ENCODE assay signal across 11 cellular contexts in the genomic region with DNA sequence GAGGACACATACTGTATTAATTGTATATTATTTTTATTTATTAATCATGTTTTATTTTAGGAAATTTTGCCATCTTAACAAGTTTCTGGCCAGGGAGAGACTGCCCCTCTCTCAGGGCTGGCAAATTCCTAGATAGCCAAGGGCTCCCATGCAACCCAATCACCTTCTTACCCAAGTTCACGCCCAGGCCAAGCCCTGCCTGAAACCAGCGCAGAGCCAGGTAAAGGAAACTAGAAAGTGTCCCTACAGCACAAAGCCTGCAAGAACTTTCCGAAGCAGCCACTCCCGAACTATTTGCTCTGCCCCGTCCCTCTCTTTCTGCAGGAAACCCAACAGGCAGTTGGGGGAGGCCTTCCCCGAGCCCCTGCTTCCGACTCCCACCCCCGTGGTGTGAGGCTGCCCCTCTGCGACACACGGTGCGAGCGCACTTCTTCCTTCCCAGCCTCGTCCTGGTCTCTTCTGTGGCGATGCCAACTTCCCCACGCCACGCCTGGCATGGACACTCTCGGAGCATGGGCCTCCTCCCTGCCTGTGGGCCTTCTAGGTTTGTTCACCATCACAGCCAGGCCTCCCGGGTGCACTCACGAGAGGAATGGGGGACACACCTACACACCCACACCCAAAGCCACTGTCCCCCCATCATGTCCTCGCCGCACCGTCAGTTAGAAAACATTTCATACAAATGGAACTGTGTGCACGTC.
DNase-seq lines count a peak whose midpoint lies in the region; ATAC-seq, FAIRE-seq and TF ChIP-seq lines count a peak whose summit lies in the region.
"Had no signal": no experiment of that assay in that cellular context is flagged by ENCODE, and none has a peak within 500 bp of the region (broad histone marks: within the 10 kb centered on the region; RNA-seq: fewer than 3 reads in every experiment).

No MANE protein-coding gene starts in this region.

- no peak overlapping the region for H3K9ac ChIP-seq in kidney (ENCODE audit: low read length in 2 of 2)

- ATAC-seq in stimulated activated naive CD8-positive, alpha-beta T cell treated with anti-CD3 and anti-CD28 coated beads, Interleukin-15, Interleukin-2, amounts not matched to agents 100 U/mL and 50 U/mL, for 24 hours: no peak
- no peak for ATAC-seq in activated naive CD4-positive, alpha-beta T cell treated with anti-CD3 and anti-CD28 coated beads, Interleukin-2, amount 50 U/mL, for 72 hours
- ATAC-seq in GM18907 (IDR thresholded peaks at IDR 0.05; ENCODE audit: unreplicated experiment): no peak

- no peak overlapping the region for H3K4me3 ChIP-seq in kidney (ENCODE audit: low read length in 2 of 2)

- no peaks in the 10 kb centered on the region for H3K27me3 Mint-ChIP-seq in stimulated activated naive CD8-positive, alpha-beta T cell treated with anti-CD3 and anti-CD28 coated beads, Interleukin-15, Interleukin-2, amounts not matched to agents 100 ng/mL and 50 ng/mL, for 24 hours
- H3K27me3 Mint-ChIP-seq in type B pancreatic cell: no peaks in the 10 kb centered on the region

- no peak for TF ChIP-seq CTCF in kidney (IDR thresholded peaks at IDR 0.05; ENCODE audit: borderline replicate concordance, extremely low read depth, insufficient read depth)
- no peak for TF ChIP-seq CTCF in type B pancreatic cell (conservative IDR thresholded peaks at IDR 0.05)

- H3K36me3 ChIP-seq in kidney (ENCODE audit: control insufficient read depth in 1 of 2, insufficient read depth in 2 of 2, low read length in 2 of 2): peaks cover 2 to 4% of the 10 kb centered on the region in 2 donors

- peak overlapping the region; percentile 72 for H3K27ac Mint-ChIP-seq in stimulated activated naive CD8-positive, alpha-beta T cell treated with anti-CD3 and anti-CD28 coated beads, Interleukin-15, Interleukin-2, amounts not matched to agents 100 ng/mL and 50 ng/mL, for 24 hours
- peak overlapping the region; percentile 8 to 85 for H3K27ac Mint-ChIP-seq in activated naive CD4-positive, alpha-beta T cell treated with anti-CD3 and anti-CD28 coated beads, Interleukin-2, amount 50 U/mL, for 72 hours
- peak overlapping the region; percentile 75 for H3K27ac Mint-ChIP-seq in type B pancreatic cell

- no peak for FAIRE-seq in kidney (lab: Jason Lieb, UNC)

- no peak for DNase-seq in stimulated activated naive CD8-positive, alpha-beta T cell treated with anti-CD3 and anti-CD28 coated beads, Interleukin-15, Interleukin-2, amounts not matched to agents 100 U/mL and 50 U/mL, for 24 hours
- no peak for DNase-seq in activated naive CD4-positive, alpha-beta T cell treated with anti-CD3 and anti-CD28 coated beads, Interleukin-2, amount 50 U/mL, for 72 hours (ENCODE audit: low spot score in 2 of 2)
- DNase-seq in kidney: peak; percentile 67
- no peak for DNase-seq in type B pancreatic cell (ENCODE audit: extremely low spot score, unreplicated experiment)
- DNase-seq in DMS53 (lab: John Stamatoyannopoulos, UW): no peak
- DNase-seq in HT-29 (ENCODE audit: low spot score): no peak
- DNase-seq: effector CD8-positive, alpha-beta T cell; hypothalamus; NCI-H2227 treated with DMSO at 0.1 percent for 48 hours had no signal

- intact Hi-C loops in kidney (cut with DNase I): no loop called here

- no peaks in the 10 kb centered on the region for H3K9me3 ChIP-seq in kidney (ENCODE audit: control insufficient read depth in 1 of 2, low read length in 2 of 2)

- H3K4me1 ChIP-seq in kidney (ENCODE audit: control insufficient read depth in 1 of 2, insufficient read depth in 1 of 2, low read depth in 1 of 2, low read length in 2 of 2): peaks cover 21 to 64% of the 10 kb centered on the region in 2 donors

- no peaks in the 10 kb centered on the region for H3K9me3 Mint-ChIP-seq in stimulated activated naive CD8-positive, alpha-beta T cell treated with anti-CD3 and anti-CD28 coated beads, Interleukin-15, Interleukin-2, amounts not matched to agents 100 ng/mL and 50 ng/mL, for 24 hours
- H3K9me3 Mint-ChIP-seq in activated naive CD4-positive, alpha-beta T cell treated with anti-CD3 and anti-CD28 coated beads, Interleukin-2, amount 50 U/mL, for 72 hours: no peaks in the 10 kb centered on the region
- H3K9me3 Mint-ChIP-seq in type B pancreatic cell: no peaks in the 10 kb centered on the region

- peak overlapping the region; percentile 26 for H3K4me3 Mint-ChIP-seq in stimulated activated naive CD8-positive, alpha-beta T cell treated with anti-CD3 and anti-CD28 coated beads, Interleukin-15, Interleukin-2, amounts not matched to agents 100 ng/mL and 50 ng/mL, for 24 hours
- no peak overlapping the region for H3K4me3 Mint-ChIP-seq in type B pancreatic cell

- peaks cover 36% of the 10 kb centered on the region for H3K36me3 Mint-ChIP-seq in stimulated activated naive CD8-positive, alpha-beta T cell treated with anti-CD3 and anti-CD28 coated beads, Interleukin-15, Interleukin-2, amounts not matched to agents 100 ng/mL and 50 ng/mL, for 24 hours (ENCODE audit: low read depth)
- H3K36me3 Mint-ChIP-seq in activated naive CD4-positive, alpha-beta T cell treated with anti-CD3 and anti-CD28 coated beads, Interleukin-2, amount 50 U/mL, for 72 hours: peaks cover 7 to 30% of the 10 kb centered on the region in 2 donors
- H3K36me3 Mint-ChIP-seq in type B pancreatic cell: peaks cover 13% of the 10 kb centered on the region

- H3K4me1 Mint-ChIP-seq in stimulated activated naive CD8-positive, alpha-beta T cell treated with anti-CD3 and anti-CD28 coated beads, Interleukin-15, Interleukin-2, amounts not matched to agents 100 ng/mL and 50 ng/mL, for 24 hours (ENCODE audit: low read depth): peaks cover 98% of the 10 kb centered on the region
- peaks cover 69% of the 10 kb centered on the region for H3K4me1 Mint-ChIP-seq in type B pancreatic cell (ENCODE audit: unreplicated experiment)

- no peak overlapping the region for H3K27ac ChIP-seq in kidney (ENCODE audit: low read depth in 2 of 2, low read length in 2 of 2)
